Comparison of ENCODE assay signal across 18 cellular contexts in the genomic region with DNA sequence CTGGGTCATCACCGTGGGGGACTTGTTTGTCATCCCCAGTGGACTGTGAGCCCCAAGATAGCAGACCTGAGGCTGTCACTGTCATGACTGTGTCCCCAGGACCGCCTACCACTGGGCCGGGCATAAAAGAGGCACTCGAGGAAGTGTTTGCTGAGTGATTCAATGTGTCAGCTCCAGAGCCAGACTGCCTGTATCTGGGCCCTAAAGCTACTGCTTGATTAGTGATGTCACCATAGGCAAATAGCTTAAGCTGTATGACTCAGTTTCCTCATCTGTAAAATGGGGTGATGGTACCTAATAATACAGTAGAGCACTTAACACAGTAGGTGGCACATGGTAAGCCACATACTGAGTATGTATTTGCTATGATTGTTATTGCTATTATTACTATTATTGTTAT. TPM values are rescaled to one million over a fixed set of nuclear protein-coding genes. Genes with fewer than 3 reads are reported as not detected.
A peak's percentile ranks its signal among the peaks of the same experiment; 100 is the strongest.
DNase-seq lines count a peak whose midpoint lies in the region; ATAC-seq, FAIRE-seq and TF ChIP-seq lines count a peak whose summit lies in the region.
"Had no signal": no experiment of that assay in that cellular context is flagged by ENCODE, and none has a peak within 500 bp of the region (broad histone marks: within the 10 kb centered on the region; RNA-seq: fewer than 3 reads in every experiment).

No MANE protein-coding gene starts in this region.

- H3K9me3 ChIP-seq in HepG2 (ENCODE audit: low read length): no peaks in the 10 kb centered on the region
- H3K9me3 ChIP-seq: BLaER1 treated with 17β-estradiol and CSF1 and Interleukin-3, amounts not matched to agents 10 nM and 100 nM had no signal

- no peak for FAIRE-seq in bronchial epithelial cell (lab: Jason Lieb, UNC)
- FAIRE-seq in HepG2 (lab: Jason Lieb, UNC): no peak
- FAIRE-seq: A204.1, GM12891, H1 had no signal

- ATAC-seq in HepG2 (no peak), HG02678 (IDR thresholded peaks at IDR 0.05; ENCODE audit: unreplicated experiment) (no peak)
- ATAC-seq: Right ventricle myocardium inferior had no signal

- H2AFZ ChIP-seq in HepG2 (ENCODE audit: low read length): no peak overlapping the region

- TF ChIP-seq EP300 in HepG2 (IDR thresholded peaks at IDR 0.05; ENCODE audit: low read depth in 2 of 2, low read length in 2 of 2) (no peak), HepG2 (CRISPR knock-in tag; IDR thresholded peaks at IDR 0.05; ENCODE audit: borderline replicate concordance) (no peak)

- CTCF ChIA-PET in HepG2 (lab: Yijun Ruan, JAX; ENCODE audit: low intra/inter-chr PET ratio, low total read pairs): no interaction called here

- DNase-seq in DMS53 treated with DMSO at 0.1 percent for 48 hours (lab: John Stamatoyannopoulos, UW; ENCODE audit: unreplicated experiment) (peak; percentile 53), bronchial epithelial cell (ENCODE audit: low read depth) (peak; percentile 28), HepG2 (ENCODE audit: low spot score) (no peak), NCI-H345 treated with DMSO at 0.1 percent for 48 hours (lab: John Stamatoyannopoulos, UW; ENCODE audit: unreplicated experiment) (no peak), GM13976 (ENCODE audit: low spot score) (no peak)
- DNase-seq: GF-D8, NCI-H1048, NCI-H1436 treated with DMSO at 0.1 percent for 48 hours, NCI-H524 had no signal

- no peak for TF ChIP-seq RAD21 in HepG2 (CRISPR knock-in tag; IDR thresholded peaks at IDR 0.05)

- H3K36me3 ChIP-seq in bronchial epithelial cell (ENCODE audit: control insufficient read depth, insufficient read depth, low read length) (peaks cover 36% of the 10 kb centered on the region), HepG2 (replicated peaks in 1 of 2; ENCODE audit: control insufficient read depth in 1 of 2, insufficient read depth in 2 of 2, low read length in 2 of 2) (peaks cover 42 to 80% of the 10 kb centered on the region in 2 experiments)

- no peak for TF ChIP-seq CTCF in bronchial epithelial cell (IDR thresholded peaks at IDR 0.05; ENCODE audit: insufficient read depth, low read length, severe bottlenecking)
- TF ChIP-seq CTCF in HepG2 (CRISPR knock-in tag; IDR thresholded peaks at IDR 0.05): no peak
- no peak for TF ChIP-seq CTCF in GM13976 (IDR thresholded peaks at IDR 0.05; ENCODE audit: borderline replicate concordance, control extremely low read depth, extremely low read depth, insufficient read depth, missing control alignments)

- POLR2A ChIA-PET in HepG2 (lab: Yijun Ruan, JAX): interaction anchor here (0.9 to 1.7 kb wide), 3 partner anchors 48 to 99 kb away, joined by 3 to 5 read pairs (median 5); no protein-coding TSS in a partner anchor

- intact Hi-C loops in HepG2 (cut with micrococcal nuclease; ENCODE audit: unreplicated experiment): no loop called here

- no peak overlapping the region for H3K9ac ChIP-seq in HepG2 (ENCODE audit: insufficient read depth, low read depth, low read length)
- H3K9ac ChIP-seq: BLaER1 treated with 17β-estradiol and CSF1 and Interleukin-3, amounts not matched to agents 10 nM and 100 nM had no signal

- no peak overlapping the region for H3K27ac ChIP-seq in HepG2 (ENCODE audit: extremely low read length, insufficient read depth, low read length)
- H3K27ac ChIP-seq: BLaER1 treated with 17β-estradiol and CSF1 and Interleukin-3, amounts not matched to agents 10 nM and 100 nM had no signal

- TF ChIP-seq POLR2A in HepG2 (IDR thresholded peaks at IDR 0.05; ENCODE audit: insufficient read depth in 1 of 2, low read depth in 2 of 2, low read length in 2 of 2): no peak

- H3K27me3 ChIP-seq in bronchial epithelial cell (ENCODE audit: control insufficient read depth, insufficient read depth, low read length) (no peaks in the 10 kb centered on the region), HepG2 (ENCODE audit: control insufficient read depth in 1 of 2, insufficient read depth in 2 of 2, low read length in 2 of 2) (no peaks in the 10 kb centered on the region)
- H3K27me3 ChIP-seq: BLaER1 treated with 17β-estradiol and CSF1 and Interleukin-3, amounts not matched to agents 10 nM and 100 nM had no signal

- no peaks in the 10 kb centered on the region for H3K79me2 ChIP-seq in HepG2 (ENCODE audit: insufficient read depth, low read length)

- H3K4me3 ChIP-seq in bronchial epithelial cell (ENCODE audit: low read depth, low read length) (no peak overlapping the region), HepG2 (replicated peaks in 1 of 3; ENCODE audit: insufficient read depth in 1 of 3, low read depth in 2 of 3, low read length in 3 of 3) (no peak overlapping the region)
- H3K4me3 ChIP-seq: BLaER1 treated with 17β-estradiol and CSF1 and Interleukin-3, amounts not matched to agents 10 nM and 100 nM had no signal

- no peak overlapping the region for H3K4me2 ChIP-seq in HepG2 (ENCODE audit: low read depth, low read length)
- H3K4me2 ChIP-seq: BLaER1 treated with 17β-estradiol and CSF1 and Interleukin-3, amounts not matched to agents 10 nM and 100 nM had no signal

- H4K20me1 ChIP-seq in HepG2 (ENCODE audit: insufficient read depth, low read length): 0 out of 2 replicates have a peak, but pooled peaks cover 4% of the 10 kb centered on the region
- H4K20me1 ChIP-seq: BLaER1 treated with 17β-estradiol and CSF1 and Interleukin-3, amounts not matched to agents 10 nM and 100 nM had no signal

- no peaks in the 10 kb centered on the region for H3K4me1 ChIP-seq in HepG2 (ENCODE audit: insufficient read depth, low read length)

- 78% methylated on average over 2 of the region's 4 CpGs for WGBS in HepG2 (ENCODE audit: low lambda C conversion rate)

- BruUV-seq in HepG2 (replicated peaks; lab: Mats Ljungman, UMichigan): no TSS peak

- in situ Hi-C loops in HepG2 (cut with HindIII; ENCODE audit: extremely low pct_ligation_motif_present, low pct_unique_long_range_greater_than_20kb) (no loop called here), GM13976 (cut with MboI; ENCODE audit: low sequenced_read_pairs, unreplicated experiment) (no loop called here)

RNA-seq across cellular contexts. Expression of gene CEACAM19, which starts 11.2 kb away (rescaled TPM):
- total RNA-seq in bronchial epithelial cell: 0.53 and 2.7 TPM in 2 replicates
- 0.66 and 1.3 TPM in 2 replicates for total RNA-seq in HepG2 (2016; rRNA removed; fragmentation: Illumina TruSeq; extraction: Trizol)
- 0.18 and 0.30 TPM in 2 replicates for total RNA-seq in HepG2 (2016; cell fraction: cytosol; rRNA removed; fragmentation: Illumina TruSeq; extraction: Trizol; ENCODE audit: low read depth)
- total RNA-seq in HepG2 (2016; cell fraction: insoluble cytoplasmic fraction; rRNA removed; fragmentation: Illumina TruSeq; extraction: Trizol): 0.22 and 1.3 TPM in 2 replicates
- total RNA-seq in HepG2 (2016; cell fraction: membrane; rRNA removed; fragmentation: Illumina TruSeq; extraction: Trizol): 0.38 and 0.65 TPM in 2 replicates
- total RNA-seq in HepG2 (2016; cell fraction: nucleus; rRNA removed; fragmentation: Illumina TruSeq; extraction: Trizol): 2.7 and 2.8 TPM in 2 replicates
- polyA plus RNA-seq in HepG2 (2011; rRNA removed): 4.0 and 6.3 TPM in 2 replicates
- polyA plus RNA-seq in HepG2 (2011; cell fraction: cytosol; rRNA removed): 1.3 and 1.5 TPM in 2 replicates
- polyA plus RNA-seq in HepG2 (2011; cell fraction: nucleus; rRNA removed): 16.3 and 18.1 TPM in 2 replicates
- 4.6 and 6.9 TPM in 2 replicates for polyA plus RNA-seq in HepG2 (2012)
- 0.32 and 0.38 TPM in 2 replicates for polyA plus RNA-seq in HepG2 (2016; cell fraction: cytosol; fragmentation: Illumina TruSeq; extraction: Trizol; ENCODE audit: low read depth)
- polyA plus RNA-seq in HepG2 (2016; cell fraction: insoluble cytoplasmic fraction; fragmentation: Illumina TruSeq; extraction: Trizol; ENCODE audit: low read depth): 0.47 and 0.99 TPM in 2 replicates
- polyA plus RNA-seq in HepG2 (2016; cell fraction: membrane; fragmentation: Illumina TruSeq; extraction: Trizol; ENCODE audit: low read depth): 0.88 and 0.98 TPM in 2 replicates
- polyA plus RNA-seq in HepG2 (2016; cell fraction: nucleus; fragmentation: Illumina TruSeq; extraction: Trizol; ENCODE audit: insufficient read depth, low read depth): 11.9 and 13.8 TPM in 2 replicates
- polyA minus RNA-seq in HepG2 (2011; rRNA and poly(A)+ RNA removed; ENCODE audit: low replicate concordance): 6.6 and 9.0 TPM in 2 replicates
- 0.59 and 0.88 TPM in 2 replicates for polyA minus RNA-seq in HepG2 (2011; cell fraction: cytosol; rRNA and poly(A)+ RNA removed)
- 11.7 and 11.8 TPM in 2 replicates for polyA minus RNA-seq in HepG2 (2011; cell fraction: nucleus; rRNA and poly(A)+ RNA removed)
- polyA plus RNA-seq: CD8-positive, alpha-beta memory T cell had no signal

RNA-seq across cellular contexts. Expression of gene PVR, which starts 16.4 kb away (rescaled TPM):
- total RNA-seq in bronchial epithelial cell: 84.6 and 102 TPM in 2 replicates
- total RNA-seq in HepG2 (2016; rRNA removed; fragmentation: Illumina TruSeq; extraction: Trizol): 18.4 and 43.4 TPM in 2 replicates
- 5.4 and 5.5 TPM in 2 replicates for total RNA-seq in HepG2 (2016; cell fraction: cytosol; rRNA removed; fragmentation: Illumina TruSeq; extraction: Trizol; ENCODE audit: low read depth)
- total RNA-seq in HepG2 (2016; cell fraction: insoluble cytoplasmic fraction; rRNA removed; fragmentation: Illumina TruSeq; extraction: Trizol): 16.1 and 39.6 TPM in 2 replicates
- 18.0 and 18.1 TPM in 2 replicates for total RNA-seq in HepG2 (2016; cell fraction: membrane; rRNA removed; fragmentation: Illumina TruSeq; extraction: Trizol)
- total RNA-seq in HepG2 (2016; cell fraction: nucleus; rRNA removed; fragmentation: Illumina TruSeq; extraction: Trizol): 37.4 and 45.5 TPM in 2 replicates
- polyA plus RNA-seq in HepG2 (2011; rRNA removed): 46.6 and 59.5 TPM in 2 replicates
- polyA plus RNA-seq in HepG2 (2011; cell fraction: cytosol; rRNA removed): 53.0 and 55.6 TPM in 2 replicates
- 60.5 and 72.7 TPM in 2 replicates for polyA plus RNA-seq in HepG2 (2011; cell fraction: nucleus; rRNA removed)
- 26.0 and 35.8 TPM in 2 replicates for polyA plus RNA-seq in HepG2 (2012)
- 4.1 and 4.5 TPM in 2 replicates for polyA plus RNA-seq in HepG2 (2016; cell fraction: cytosol; fragmentation: Illumina TruSeq; extraction: Trizol; ENCODE audit: low read depth)
- 14.1 and 16.5 TPM in 2 replicates for polyA plus RNA-seq in HepG2 (2016; cell fraction: insoluble cytoplasmic fraction; fragmentation: Illumina TruSeq; extraction: Trizol; ENCODE audit: low read depth)
- 9.4 and 9.9 TPM in 2 replicates for polyA plus RNA-seq in HepG2 (2016; cell fraction: membrane; fragmentation: Illumina TruSeq; extraction: Trizol; ENCODE audit: low read depth)
- 59.3 and 60.4 TPM in 2 replicates for polyA plus RNA-seq in HepG2 (2016; cell fraction: nucleus; fragmentation: Illumina TruSeq; extraction: Trizol; ENCODE audit: insufficient read depth, low read depth)
- polyA minus RNA-seq in HepG2 (2011; rRNA and poly(A)+ RNA removed; ENCODE audit: low replicate concordance): 69.1 and 105 TPM in 2 replicates
- polyA minus RNA-seq in HepG2 (2011; cell fraction: cytosol; rRNA and poly(A)+ RNA removed): 34.7 and 43.2 TPM in 2 replicates
- polyA minus RNA-seq in HepG2 (2011; cell fraction: nucleus; rRNA and poly(A)+ RNA removed): 56.0 and 67.4 TPM in 2 replicates

RNA-seq across cellular contexts. Expression of gene CEACAM16, which starts 38.9 kb away (rescaled TPM):
- total RNA-seq in bronchial epithelial cell (not detected in 2 replicates), HepG2 (2016; rRNA removed; fragmentation: Illumina TruSeq; extraction: Trizol) (not detected in 2 replicates)
- total RNA-seq in HepG2 (2016; cell fraction: cytosol; rRNA removed; fragmentation: Illumina TruSeq; extraction: Trizol; ENCODE audit: low read depth): not detected in 2 replicates
- total RNA-seq in HepG2 (2016; cell fraction: insoluble cytoplasmic fraction; rRNA removed; fragmentation: Illumina TruSeq; extraction: Trizol): not detected in 2 replicates
- not detected in 2 replicates for total RNA-seq in HepG2 (2016; cell fraction: membrane; rRNA removed; fragmentation: Illumina TruSeq; extraction: Trizol)
- total RNA-seq in HepG2 (2016; cell fraction: nucleus; rRNA removed; fragmentation: Illumina TruSeq; extraction: Trizol): not detected in 2 replicates
- polyA plus RNA-seq in HepG2 (2011; rRNA removed): not detected in 2 replicates
- polyA plus RNA-seq in HepG2 (2011; cell fraction: cytosol; rRNA removed): not detected in 2 replicates
- polyA plus RNA-seq in HepG2 (2011; cell fraction: nucleus; rRNA removed): not detected in 2 replicates
- not detected in 2 replicates for polyA plus RNA-seq in HepG2 (2012)
- not detected in 2 replicates for polyA plus RNA-seq in HepG2 (2016; cell fraction: cytosol; fragmentation: Illumina TruSeq; extraction: Trizol; ENCODE audit: low read depth)
- polyA plus RNA-seq in HepG2 (2016; cell fraction: insoluble cytoplasmic fraction; fragmentation: Illumina TruSeq; extraction: Trizol; ENCODE audit: low read depth): not detected in 2 replicates
- not detected in 2 replicates for polyA plus RNA-seq in HepG2 (2016; cell fraction: membrane; fragmentation: Illumina TruSeq; extraction: Trizol; ENCODE audit: low read depth)
- not detected in 2 replicates for polyA plus RNA-seq in HepG2 (2016; cell fraction: nucleus; fragmentation: Illumina TruSeq; extraction: Trizol; ENCODE audit: insufficient read depth, low read depth)
- not detected in 2 replicates for polyA minus RNA-seq in HepG2 (2011; rRNA and poly(A)+ RNA removed; ENCODE audit: low replicate concordance)
- polyA minus RNA-seq in HepG2 (2011; cell fraction: cytosol; rRNA and poly(A)+ RNA removed): not detected in 2 replicates
- not detected in 2 replicates for polyA minus RNA-seq in HepG2 (2011; cell fraction: nucleus; rRNA and poly(A)+ RNA removed)
- total RNA-seq: CD8-positive, alpha-beta memory T cell; Daoy; H1; MCF 10A; Right ventricle myocardium inferior had no signal
- polyA plus RNA-seq: CD8-positive, alpha-beta memory T cell; H1 had no signal

RNA-seq across cellular contexts. Expression of gene IGSF23, which starts 46.7 kb away (rescaled TPM):
- not detected in 2 replicates for total RNA-seq in bronchial epithelial cell
- total RNA-seq in HepG2 (2016; rRNA removed; fragmentation: Illumina TruSeq; extraction: Trizol): 2.3 and 3.4 TPM in 2 replicates
- 2.7 and 3.5 TPM in 2 replicates for total RNA-seq in HepG2 (2016; cell fraction: cytosol; rRNA removed; fragmentation: Illumina TruSeq; extraction: Trizol; ENCODE audit: low read depth)
- total RNA-seq in HepG2 (2016; cell fraction: insoluble cytoplasmic fraction; rRNA removed; fragmentation: Illumina TruSeq; extraction: Trizol): 2.3 and 3.6 TPM in 2 replicates
- 3.3 and 4.5 TPM in 2 replicates for total RNA-seq in HepG2 (2016; cell fraction: membrane; rRNA removed; fragmentation: Illumina TruSeq; extraction: Trizol)
- total RNA-seq in HepG2 (2016; cell fraction: nucleus; rRNA removed; fragmentation: Illumina TruSeq; extraction: Trizol): 2.9 and 3.3 TPM in 2 replicates
- polyA plus RNA-seq in HepG2 (2011; rRNA removed): 8.8 and 13.2 TPM in 2 replicates
- 4.8 and 4.9 TPM in 2 replicates for polyA plus RNA-seq in HepG2 (2011; cell fraction: cytosol; rRNA removed)
- polyA plus RNA-seq in HepG2 (2011; cell fraction: nucleus; rRNA removed): 2.1 and 7.8 TPM in 2 replicates
- 6.8 and 14.5 TPM in 2 replicates for polyA plus RNA-seq in HepG2 (2012)
- polyA plus RNA-seq in HepG2 (2016; cell fraction: cytosol; fragmentation: Illumina TruSeq; extraction: Trizol; ENCODE audit: low read depth): 2.5 and 3.3 TPM in 2 replicates
- 1.6 and 3.8 TPM in 2 replicates for polyA plus RNA-seq in HepG2 (2016; cell fraction: insoluble cytoplasmic fraction; fragmentation: Illumina TruSeq; extraction: Trizol; ENCODE audit: low read depth)
- polyA plus RNA-seq in HepG2 (2016; cell fraction: membrane; fragmentation: Illumina TruSeq; extraction: Trizol; ENCODE audit: low read depth): 3.3 and 3.9 TPM in 2 replicates
- 2.7 and 4.2 TPM in 2 replicates for polyA plus RNA-seq in HepG2 (2016; cell fraction: nucleus; fragmentation: Illumina TruSeq; extraction: Trizol; ENCODE audit: insufficient read depth, low read depth)
- 23.1 TPM in 1 of 2 replicates, not detected in the other for polyA minus RNA-seq in HepG2 (2011; rRNA and poly(A)+ RNA removed; ENCODE audit: low replicate concordance)
- polyA minus RNA-seq in HepG2 (2011; cell fraction: cytosol; rRNA and poly(A)+ RNA removed): 0.99 and 1.8 TPM in 2 replicates
- 3.9 and 9.3 TPM in 2 replicates for polyA minus RNA-seq in HepG2 (2011; cell fraction: nucleus; rRNA and poly(A)+ RNA removed)
- total RNA-seq: CD8-positive, alpha-beta memory T cell; Daoy; H1; MCF 10A; Right ventricle myocardium inferior had no signal
- polyA plus RNA-seq: CD8-positive, alpha-beta memory T cell; H1 had no signal

Comparison
In these comparisons a context has a peak if more than half of its experiments do, and no peak if none do; other contexts are left out.
1. DNase-seq: peak in DMS53 treated with DMSO at 0.1 percent for 48 hours (single experiment) and bronchial epithelial cell (single experiment); none in HepG2 (single experiment), NCI-H345 treated with DMSO at 0.1 percent for 48 hours (single experiment) and GM13976 (single experiment).